In genomic region chr22:19713650-19714319, GRCh38 we compare ENCODE assay signal across 9 cellular contexts. TPM values are rescaled to one million over a fixed set of nuclear protein-coding genes. Genes with fewer than 3 reads are reported as not detected.
A peak's percentile ranks its signal among the peaks of the same experiment; 100 is the strongest.
DNase-seq lines count a peak whose midpoint lies in the region; ATAC-seq and TF ChIP-seq lines count a peak whose summit lies in the region.
"Had no signal": no experiment of that assay in that cellular context is flagged by ENCODE, and none has a peak within 500 bp of the region (broad histone marks: within the 10 kb centered on the region; RNA-seq: fewer than 3 reads in every experiment).

No MANE protein-coding gene starts in this region.

- H3K9me3 ChIP-seq in esophagus muscularis mucosa (no peaks in the 10 kb centered on the region), neutrophil (no peaks in the 10 kb centered on the region)

- no peak overlapping the region for H3K27ac ChIP-seq in esophagus muscularis mucosa (replicated peaks in 1 of 4)
- H3K27ac ChIP-seq in neutrophil: peak overlapping the region; percentile 56

- no peak for TF ChIP-seq POLR2A in esophagus muscularis mucosa (IDR thresholded peaks at IDR 0.05; ENCODE audit: low read depth)

- CTCF ChIA-PET in BJ (lab: Yijun Ruan, JAX): interaction anchor here (1.1 to 1.7 kb wide), 2 partner anchors 17 to 81 kb away, joined by 3 to 5 read pairs; no protein-coding TSS in a partner anchor

- no peaks in the 10 kb centered on the region for H3K36me3 ChIP-seq in BJ (ENCODE audit: control insufficient read depth, insufficient read depth, low read length)
- no peaks in the 10 kb centered on the region for H3K36me3 ChIP-seq in esophagus muscularis mucosa
- peaks cover 4% of the 10 kb centered on the region for H3K36me3 ChIP-seq in neutrophil

- no peak for TF ChIP-seq CTCF in BJ (IDR thresholded peaks at IDR 0.05; ENCODE audit: insufficient read depth, low read depth, low read length)
- no peak for TF ChIP-seq CTCF in esophagus muscularis mucosa (IDR thresholded peaks at IDR 0.05)
- TF ChIP-seq CTCF in neutrophil (IDR thresholded peaks at IDR 0.05): no peak

- ATAC-seq in GM21717 (IDR thresholded peaks at IDR 0.05; ENCODE audit: unreplicated experiment) (no peak), GM19395 (IDR thresholded peaks at IDR 0.05; ENCODE audit: unreplicated experiment) (no peak)

- no peak for TF ChIP-seq EP300 in esophagus muscularis mucosa (IDR thresholded peaks at IDR 0.05)

- 26% methylated on average over 31 of the region's 40 CpGs for WGBS in esophagus muscularis mucosa

- H3K27me3 ChIP-seq in BJ (ENCODE audit: control insufficient read depth, insufficient read depth, low read length): peaks cover 4% of the 10 kb centered on the region; the same call in 1 of the 2 replicates
- peaks cover 0 to 55% (median 2%) of the 10 kb centered on the region in 4 donors for H3K27me3 ChIP-seq in esophagus muscularis mucosa
- H3K27me3 ChIP-seq in neutrophil: peaks cover 4% of the 10 kb centered on the region

- no peak for DNase-seq in BJ (ENCODE audit: low read depth)
- DNase-seq in esophagus muscularis mucosa (ENCODE audit: extremely low spot score): no peak
- no peak for DNase-seq in NCI-H2107 treated with DMSO at 0.1 percent for 48 hours (lab: John Stamatoyannopoulos, UW; ENCODE audit: unreplicated experiment)
- no peak for DNase-seq in activated gamma-delta T cell treated with Interleukin-2 at 50 U/mL for 16 hours
- DNase-seq: NCI-H526 treated with DMSO at 0.1 percent for 48 hours had no signal

- POLR2A ChIA-PET in BJ (lab: Charles Lee): no interaction called here

- peak overlapping the region; percentile 47 for H3K4me3 ChIP-seq in BJ (ENCODE audit: low read depth, low read length)
- peak overlapping the region; percentile 64 to 83 (median 70) for H3K4me3 ChIP-seq in esophagus muscularis mucosa
- peak overlapping the region; percentile 72 to 85 for H3K4me3 ChIP-seq in neutrophil (ENCODE audit: low read depth in 1 of 2, low read length in 1 of 2)

- intact Hi-C loops in esophagus muscularis mucosa (cut with DNase I): no loop called here

- H3K4me1 ChIP-seq in esophagus muscularis mucosa (peaks cover 21 to 51% (median 45%) of the 10 kb centered on the region in 4 donors), neutrophil (ENCODE audit: control insufficient read depth in 1 of 2, insufficient read depth in 1 of 2, low read depth in 1 of 2, low read length in 1 of 2) (peaks cover 45 to 46% of the 10 kb centered on the region in 2 experiments)

TF ChIP-seq in PFSK-1, 5 proteins besides CTCF, POLR2A, EP300 and RAD21:
- TF ChIP-seq REST (IDR thresholded peaks at IDR 0.05; ENCODE audit: insufficient read depth in 1 of 2, low read depth in 2 of 2, low read length in 2 of 2) (no peak), TAF1 (IDR thresholded peaks at IDR 0.05; ENCODE audit: borderline replicate concordance, insufficient read depth, low read length) (no peak), POLR2AphosphoS5 (IDR thresholded peaks at IDR 0.05; ENCODE audit: low read depth, low read length) (no peak), SIN3A (IDR thresholded peaks at IDR 0.05; ENCODE audit: borderline replicate concordance, insufficient read depth, low read length) (no peak), FOXP2 (optimal IDR thresholded peaks at IDR 0.05; ENCODE audit: borderline replicate concordance, extremely low read depth, extremely low read length, insufficient read depth) (peak; percentile 6)

RNA-seq across cellular contexts. Expression of gene SEPTIN5, which starts 0.5 kb away (rescaled TPM):
- polyA plus RNA-seq in BJ (2011; rRNA removed): 21.0 and 38.8 TPM in 2 replicates
- 30.5 and 33.7 TPM in 2 replicates for polyA minus RNA-seq in BJ (2011; rRNA and poly(A)+ RNA removed)
- polyA plus RNA-seq in PFSK-1 (2012; ENCODE audit: insufficient read length, low read depth): 19.1 TPM
- total RNA-seq in esophagus muscularis mucosa: 10 to 100 TPM in 3 of 4 donors, 1 to 10 TPM in 1; 4.2 to 55.4 (median 20.6) TPM

RNA-seq across cellular contexts. Expression of gene GP1BB, which starts 9.6 kb away (rescaled TPM):
- polyA plus RNA-seq in BJ (2011; rRNA removed): 1.3 and 4.2 TPM in 2 replicates
- polyA minus RNA-seq in BJ (2011; rRNA and poly(A)+ RNA removed): 0.95 and 1.2 TPM in 2 replicates
- polyA plus RNA-seq in PFSK-1 (2012; ENCODE audit: insufficient read length, low read depth): 4.5 TPM
- 10 to 100 TPM in 1 of 4 donors, 1 to 10 TPM in 3; 1.7 to 16.7 (median 5.7) TPM for total RNA-seq in esophagus muscularis mucosa

RNA-seq across cellular contexts. Expression of gene TBX1, which starts 46.8 kb away (rescaled TPM):
- polyA plus RNA-seq in BJ (2011; rRNA removed): not detected in 2 replicates
- not detected in 2 replicates for polyA minus RNA-seq in BJ (2011; rRNA and poly(A)+ RNA removed)
- polyA plus RNA-seq in PFSK-1 (2012; ENCODE audit: insufficient read length, low read depth): 0.95 TPM
- total RNA-seq in esophagus muscularis mucosa: 1 to 10 TPM; 1.4 to 2.5 (median 1.8) TPM
